Comparison of ENCODE assay signal across 36 cellular contexts in the genomic region with DNA sequence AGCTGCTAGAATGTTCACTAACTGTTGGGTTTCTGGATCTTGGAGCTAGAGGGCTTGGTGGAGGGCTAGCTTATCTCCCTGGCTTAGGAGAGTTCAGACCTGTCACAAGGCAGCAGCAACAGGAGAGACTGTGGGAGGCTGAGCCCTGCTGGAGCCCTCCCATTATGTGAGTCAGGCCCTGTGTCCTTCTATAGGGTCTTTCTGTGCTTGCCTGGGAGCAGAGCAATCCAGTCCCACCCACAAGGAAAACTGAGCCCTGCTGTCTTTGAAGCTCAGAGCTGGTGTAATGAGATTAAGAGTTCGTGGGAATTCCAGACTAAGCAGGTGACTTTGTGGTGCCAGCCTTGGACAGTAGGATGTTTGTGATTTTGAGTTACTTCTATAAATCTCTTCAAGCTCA.
"Had no signal": no experiment of that assay in that cellular context is flagged by ENCODE, and none has a peak within 500 bp of the region (broad histone marks: within the 10 kb centered on the region; RNA-seq: fewer than 3 reads in every experiment).

No MANE protein-coding gene starts in this region.

- H3K27me3 Mint-ChIP-seq: activated CD4-positive, alpha-beta memory T cell treated with anti-CD3 and anti-CD28 coated beads, Interleukin-2, amount 10 ng/mL, durations not matched to agents 7 days and 5 days; activated CD4-positive, alpha-beta T cell treated with anti-CD3 and anti-CD28 coated beads, Interleukin-2, amount 10 ng/mL, durations not matched to agents 7 days and 5 days; activated naive CD8-positive, alpha-beta T cell treated with anti-CD3 and anti-CD28 coated beads for 36 hours had no signal

- H3K9ac ChIP-seq: SK-N-SH had no signal

- DNase-seq: activated CD4-positive, alpha-beta memory T cell treated with anti-CD3 and anti-CD28 coated beads, Interleukin-2, amount 10 ng/mL, durations not matched to agents 7 days and 5 days; activated CD4-positive, alpha-beta T cell treated with anti-CD3 and anti-CD28 coated beads for 1 hour; activated CD4-positive, alpha-beta T cell treated with anti-CD3 and anti-CD28 coated beads, Interleukin-2, amount 10 ng/mL, durations not matched to agents 7 days and 5 days; activated effector memory CD4-positive, alpha-beta T cell treated with Interleukin-2 at 50 U/mL for 16 hours; activated naive CD4-positive, alpha-beta T cell treated with anti-CD3 and anti-CD28 coated beads for 36 hours; activated naive CD8-positive, alpha-beta T cell treated with anti-CD3 and anti-CD28 coated beads for 36 hours; adrenal gland; aorta; caudate nucleus; dermis blood vessel endothelial cell; effector memory CD4-positive, alpha-beta T cell; erythroblast; head of caudate nucleus; kidney glomerular epithelial cell; left lung; lower lobe of right lung; mesendoderm; pancreas; retina; sigmoid colon; SK-N-SH; stimulated activated CD4-positive, alpha-beta T cell treated with anti-CD3 and anti-CD28 coated beads, Interleukin-1b, Interleukin-23, amount 100 ng/mL, for 48 hours; stimulated activated CD4-positive, alpha-beta T cell treated with anti-CD3 and anti-CD28 coated beads, Interleukin-4, amount 100 ng/mL, for 4 hours; stimulated activated CD8-positive, alpha-beta memory T cell treated with anti-CD3 and anti-CD28 coated beads, Interleukin-4, amount 100 ng/mL, for 48 hours; stimulated activated naive B cell treated with anti-CD40 and anti-IgM and Interleukin-4, amounts not matched to agents 10 μg/mL and 1 μg/mL and 100 μg/mL, for 72 hours; stomach; T-helper 17 cell; T1000; thyroid gland; upper lobe of left lung had no signal

- H3K4me3 ChIP-seq: adrenal gland, left lung, lower lobe of right lung, pancreas, prostate gland, sigmoid colon, smooth muscle cell, stomach, thyroid gland, upper lobe of left lung, vagina had no signal

- H3K4me1 ChIP-seq: adrenal gland, left lung, lower lobe of right lung, pancreas, prostate gland, sigmoid colon, stomach, thyroid gland, upper lobe of left lung, vagina had no signal

- H3K36me3 Mint-ChIP-seq: activated naive CD8-positive, alpha-beta T cell treated with anti-CD3 and anti-CD28 coated beads for 36 hours; brain; natural killer cell treated with Interleukin-12 subunit alpha and Interleukin-12 subunit beta and Interleukin-15 and Interleukin-18, amount 100 ng/mL, for 72 hours; stimulated activated naive B cell treated with anti-CD40 and anti-IgM and Interleukin-4, amounts not matched to agents 10 μg/mL and 1 μg/mL and 100 μg/mL, for 72 hours; WTC11 had no signal

- H3K9me3 ChIP-seq: adrenal gland, left lung, lower lobe of right lung, pancreas, prostate gland, sigmoid colon, SK-N-SH, stomach, thyroid gland, upper lobe of left lung, vagina had no signal

- ATAC-seq: left lung; lower lobe of right lung; natural killer cell treated with Interleukin-12 subunit alpha and Interleukin-12 subunit beta and Interleukin-15 and Interleukin-18, amount 100 ng/mL, for 72 hours; pancreas; stimulated activated naive B cell treated with anti-CD40 and anti-IgM and Interleukin-4, amounts not matched to agents 10 μg/mL and 1 μg/mL and 100 μg/mL, for 72 hours; T-helper 17 cell; WTC11 had no signal

- H3K4me3 Mint-ChIP-seq: activated CD4-positive, alpha-beta memory T cell treated with anti-CD3 and anti-CD28 coated beads, Interleukin-2, amount 10 ng/mL, durations not matched to agents 7 days and 5 days; activated CD4-positive, alpha-beta T cell treated with anti-CD3 and anti-CD28 coated beads, Interleukin-2, amount 10 ng/mL, durations not matched to agents 7 days and 5 days; activated naive CD4-positive, alpha-beta T cell treated with anti-CD3 and anti-CD28 coated beads for 36 hours; activated naive CD8-positive, alpha-beta T cell treated with anti-CD3 and anti-CD28 coated beads for 36 hours; brain; natural killer cell treated with Interleukin-12 subunit alpha and Interleukin-12 subunit beta and Interleukin-15 and Interleukin-18, amount 100 ng/mL, for 72 hours; stimulated activated naive B cell treated with anti-CD40 and anti-IgM and Interleukin-4, amounts not matched to agents 10 μg/mL and 1 μg/mL and 100 μg/mL, for 72 hours; T-helper 17 cell; WTC11 had no signal

- H3K27ac ChIP-seq: adrenal gland, left lung, lower lobe of right lung, pancreas, prostate gland, sigmoid colon, stomach, thyroid gland, upper lobe of left lung, vagina had no signal

- H3K36me3 ChIP-seq: adrenal gland, left lung, lower lobe of right lung, pancreas, prostate gland, sigmoid colon, stomach, thyroid gland, upper lobe of left lung, vagina had no signal

- H3K27me3 ChIP-seq: adrenal gland, left lung, pancreas, sigmoid colon, stomach, thyroid gland, upper lobe of left lung, vagina had no signal

- H3K27ac Mint-ChIP-seq: activated CD4-positive, alpha-beta memory T cell treated with anti-CD3 and anti-CD28 coated beads, Interleukin-2, amount 10 ng/mL, durations not matched to agents 7 days and 5 days; activated CD4-positive, alpha-beta T cell treated with anti-CD3 and anti-CD28 coated beads, Interleukin-2, amount 10 ng/mL, durations not matched to agents 7 days and 5 days; activated naive CD4-positive, alpha-beta T cell treated with anti-CD3 and anti-CD28 coated beads for 36 hours; activated naive CD8-positive, alpha-beta T cell treated with anti-CD3 and anti-CD28 coated beads for 36 hours; natural killer cell treated with Interleukin-12 subunit alpha and Interleukin-12 subunit beta and Interleukin-15 and Interleukin-18, amount 100 ng/mL, for 72 hours; stimulated activated naive B cell treated with anti-CD40 and anti-IgM and Interleukin-4, amounts not matched to agents 10 μg/mL and 1 μg/mL and 100 μg/mL, for 72 hours; T-helper 17 cell; WTC11 had no signal

- H3K4me2 ChIP-seq: SK-N-SH, smooth muscle cell had no signal

- H3K4me1 Mint-ChIP-seq: activated CD4-positive, alpha-beta memory T cell treated with anti-CD3 and anti-CD28 coated beads, Interleukin-2, amount 10 ng/mL, durations not matched to agents 7 days and 5 days; activated CD4-positive, alpha-beta T cell treated with anti-CD3 and anti-CD28 coated beads, Interleukin-2, amount 10 ng/mL, durations not matched to agents 7 days and 5 days; activated naive CD8-positive, alpha-beta T cell treated with anti-CD3 and anti-CD28 coated beads for 36 hours; stimulated activated naive B cell treated with anti-CD40 and anti-IgM and Interleukin-4, amounts not matched to agents 10 μg/mL and 1 μg/mL and 100 μg/mL, for 72 hours; T-helper 17 cell had no signal

- H3K9me3 Mint-ChIP-seq: activated CD4-positive, alpha-beta memory T cell treated with anti-CD3 and anti-CD28 coated beads, Interleukin-2, amount 10 ng/mL, durations not matched to agents 7 days and 5 days; activated CD4-positive, alpha-beta T cell treated with anti-CD3 and anti-CD28 coated beads, Interleukin-2, amount 10 ng/mL, durations not matched to agents 7 days and 5 days; activated naive CD4-positive, alpha-beta T cell treated with anti-CD3 and anti-CD28 coated beads for 36 hours; activated naive CD8-positive, alpha-beta T cell treated with anti-CD3 and anti-CD28 coated beads for 36 hours; brain; stimulated activated naive B cell treated with anti-CD40 and anti-IgM and Interleukin-4, amounts not matched to agents 10 μg/mL and 1 μg/mL and 100 μg/mL, for 72 hours had no signal
